ENCODE assay signal across 14 cellular contexts in the genomic region with DNA sequence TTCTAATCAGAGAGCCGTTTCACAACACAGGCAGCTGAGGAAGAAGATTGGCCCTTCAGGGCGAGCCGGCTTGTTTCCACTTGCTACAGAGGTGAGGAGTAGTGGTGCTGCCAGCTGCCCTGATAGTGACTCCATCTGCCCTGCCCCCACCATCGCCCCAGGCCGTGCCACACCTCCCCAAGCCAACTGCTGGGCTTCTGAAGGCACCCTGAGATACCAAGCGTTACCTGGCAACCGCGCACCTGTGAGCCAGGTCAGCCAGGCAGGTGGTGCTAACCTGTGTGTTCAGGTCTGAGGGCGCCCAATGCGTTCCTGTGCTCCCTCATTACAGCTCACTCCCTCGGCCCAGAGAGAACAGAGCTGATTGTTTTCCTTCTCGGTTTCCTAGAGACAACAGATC.
DNase-seq lines count a peak whose midpoint lies in the region; ATAC-seq, FAIRE-seq and TF ChIP-seq lines count a peak whose summit lies in the region.
"Had no signal": no experiment of that assay in that cellular context is flagged by ENCODE, and none has a peak within 500 bp of the region (broad histone marks: within the 10 kb centered on the region; RNA-seq: fewer than 3 reads in every experiment).

No MANE protein-coding gene starts in this region.

- H3K27me3 ChIP-seq in bronchial epithelial cell (ENCODE audit: control insufficient read depth, insufficient read depth, low read length) = no peaks in the 10 kb centered on the region

- no peak for TF ChIP-seq CTCF in bronchial epithelial cell (IDR thresholded peaks at IDR 0.05; ENCODE audit: insufficient read depth, low read length, severe bottlenecking)
- no peak for TF ChIP-seq CTCF in progenitor cell of endocrine pancreas (IDR thresholded peaks at IDR 0.05; ENCODE audit: unreplicated experiment)

- H3K27me3 Mint-ChIP-seq in progenitor cell of endocrine pancreas = no peaks in the 10 kb centered on the region
- H3K27me3 Mint-ChIP-seq in activated naive CD4-positive, alpha-beta T cell treated with anti-CD3 and anti-CD28 coated beads, Interleukin-2, amount 10 ng/mL, durations not matched to agents 7 days and 5 days = no peaks in the 10 kb centered on the region
- H3K27me3 Mint-ChIP-seq: activated CD4-positive, alpha-beta T cell treated with anti-CD3 and anti-CD28 coated beads for 36 hours; activated naive CD8-positive, alpha-beta T cell; CD4-positive, CD25-positive, alpha-beta regulatory T cell had no signal

- FAIRE-seq in bronchial epithelial cell (lab: Jason Lieb, UNC) = peak; percentile 89

- peak overlapping the region; percentile 75 for H3K27ac Mint-ChIP-seq in progenitor cell of endocrine pancreas
- no peak overlapping the region for H3K27ac Mint-ChIP-seq in activated naive CD4-positive, alpha-beta T cell treated with anti-CD3 and anti-CD28 coated beads, Interleukin-2, amount 10 ng/mL, durations not matched to agents 7 days and 5 days
- H3K27ac Mint-ChIP-seq: activated CD4-positive, alpha-beta T cell treated with anti-CD3 and anti-CD28 coated beads for 36 hours; activated naive CD8-positive, alpha-beta T cell; CD4-positive, CD25-positive, alpha-beta regulatory T cell had no signal

- peaks cover 31% of the 10 kb centered on the region for H3K4me1 Mint-ChIP-seq in progenitor cell of endocrine pancreas (ENCODE audit: low read depth)
- no peaks in the 10 kb centered on the region for H3K4me1 Mint-ChIP-seq in activated naive CD4-positive, alpha-beta T cell treated with anti-CD3 and anti-CD28 coated beads, Interleukin-2, amount 10 ng/mL, durations not matched to agents 7 days and 5 days
- H3K4me1 Mint-ChIP-seq: activated CD4-positive, alpha-beta T cell treated with anti-CD3 and anti-CD28 coated beads for 36 hours; CD4-positive, CD25-positive, alpha-beta regulatory T cell had no signal

- peaks cover 7% of the 10 kb centered on the region for H3K9me3 Mint-ChIP-seq in progenitor cell of endocrine pancreas (ENCODE audit: low read depth)
- peaks cover 23% of the 10 kb centered on the region for H3K9me3 Mint-ChIP-seq in activated naive CD4-positive, alpha-beta T cell treated with anti-CD3 and anti-CD28 coated beads, Interleukin-2, amount 10 ng/mL, durations not matched to agents 7 days and 5 days

- no peak overlapping the region for H3K4me3 ChIP-seq in bronchial epithelial cell (ENCODE audit: low read depth, low read length)
- H3K4me3 ChIP-seq: coronary artery, SJSA1 had no signal

- peaks cover 3% of the 10 kb centered on the region for H3K36me3 Mint-ChIP-seq in progenitor cell of endocrine pancreas (ENCODE audit: insufficient read depth)
- H3K36me3 Mint-ChIP-seq in activated naive CD4-positive, alpha-beta T cell treated with anti-CD3 and anti-CD28 coated beads, Interleukin-2, amount 10 ng/mL, durations not matched to agents 7 days and 5 days = no peaks in the 10 kb centered on the region
- H3K36me3 Mint-ChIP-seq: activated naive CD8-positive, alpha-beta T cell; CD4-positive, CD25-positive, alpha-beta regulatory T cell had no signal

- H3K36me3 ChIP-seq in bronchial epithelial cell (ENCODE audit: control insufficient read depth, insufficient read depth, low read length) = no peaks in the 10 kb centered on the region
- H3K36me3 ChIP-seq: SJSA1 had no signal

- no peak for ATAC-seq in stimulated activated naive CD8-positive, alpha-beta T cell treated with anti-CD3 and anti-CD28 coated beads, Interleukin-15, Interleukin-2, amounts not matched to agents 100 U/mL and 50 U/mL, for 24 hours
- ATAC-seq: activated CD4-positive, alpha-beta T cell treated with anti-CD3 and anti-CD28 coated beads for 36 hours had no signal

- CTCF ChIA-PET in activated naive CD4-positive, alpha-beta T cell treated with anti-CD3 and anti-CD28 coated beads, Interleukin-2, amount 10 ng/mL, durations not matched to agents 7 days and 5 days (lab: Charles Lee) = no interaction called here

- DNase-seq in HT-29 (ENCODE audit: low spot score) (peak; percentile 63), NCI-H2171 treated with DMSO at 0.1 percent for 48 hours (lab: John Stamatoyannopoulos, UW) (peak; percentile 99), bronchial epithelial cell (ENCODE audit: low read depth) (peak; percentile 97), progenitor cell of endocrine pancreas (ENCODE audit: low spot score, unreplicated experiment) (peak; percentile 42), NCI-H446 treated with DMSO at 0.1 percent for 48 hours (lab: John Stamatoyannopoulos, UW) (no peak), head of caudate nucleus (no peak)
- DNase-seq in activated naive CD4-positive, alpha-beta T cell treated with anti-CD3 and anti-CD28 coated beads, Interleukin-2, amount 10 ng/mL, durations not matched to agents 7 days and 5 days = no peak
- no peak for DNase-seq in stimulated activated naive CD8-positive, alpha-beta T cell treated with anti-CD3 and anti-CD28 coated beads, Interleukin-15, Interleukin-2, amounts not matched to agents 100 U/mL and 50 U/mL, for 24 hours
- DNase-seq: activated CD4-positive, alpha-beta T cell treated with anti-CD3 and anti-CD28 coated beads for 36 hours; CD4-positive, CD25-positive, alpha-beta regulatory T cell; glutamatergic neuron had no signal

- intact Hi-C loops in head of caudate nucleus (cut with DNase I) = no loop called here

- no peak overlapping the region for H3K4me3 Mint-ChIP-seq in progenitor cell of endocrine pancreas (ENCODE audit: low read depth)
- no peak overlapping the region for H3K4me3 Mint-ChIP-seq in activated naive CD4-positive, alpha-beta T cell treated with anti-CD3 and anti-CD28 coated beads, Interleukin-2, amount 10 ng/mL, durations not matched to agents 7 days and 5 days
- H3K4me3 Mint-ChIP-seq: activated CD4-positive, alpha-beta T cell treated with anti-CD3 and anti-CD28 coated beads for 36 hours; activated naive CD8-positive, alpha-beta T cell; CD4-positive, CD25-positive, alpha-beta regulatory T cell had no signal

Comparison
In these comparisons a context has a peak if more than half of its experiments do, and no peak if none do; other contexts are left out.
1. DNase-seq: peak in HT-29 (single experiment), NCI-H2171 treated with DMSO at 0.1 percent for 48 hours (single experiment), bronchial epithelial cell (single experiment) and progenitor cell of endocrine pancreas (single experiment); none in NCI-H446 treated with DMSO at 0.1 percent for 48 hours (single experiment), head of caudate nucleus (0 of 42), activated naive CD4-positive, alpha-beta T cell treated with anti-CD3 and anti-CD28 coated beads, Interleukin-2, amount 10 ng/mL, durations not matched to agents 7 days and 5 days (single experiment) and stimulated activated naive CD8-positive, alpha-beta T cell treated with anti-CD3 and anti-CD28 coated beads, Interleukin-15, Interleukin-2, amounts not matched to agents 100 U/mL and 50 U/mL, for 24 hours (single experiment).